In genomic region chr6:142925575-142926110, GRCh38 we compare ENCODE assay signal across 8 cellular contexts. TPM values are rescaled to one million over a fixed set of nuclear protein-coding genes. Genes with fewer than 3 reads are reported as not detected.
DNase-seq lines count a peak whose midpoint lies in the region; ATAC-seq and TF ChIP-seq lines count a peak whose summit lies in the region.

No MANE protein-coding gene starts in this region.

- TF ChIP-seq CTCF in spleen (IDR thresholded peaks at IDR 0.05 in 8 of 11, conservative IDR thresholded peaks at IDR 0.05 in 3 of 11) = no peak
- no peak for TF ChIP-seq CTCF in Calu3 (IDR thresholded peaks at IDR 0.05; ENCODE audit: unreplicated experiment)

- H3K4me3 ChIP-seq in spleen = no peak overlapping the region

- no peaks in the 10 kb centered on the region for H3K9me3 Mint-ChIP-seq in activated CD4-positive, alpha-beta T cell treated with anti-CD3 and anti-CD28 coated beads, Interleukin-2, amount 10 ng/mL, durations not matched to agents 7 days and 5 days
- no peaks in the 10 kb centered on the region for H3K9me3 Mint-ChIP-seq in activated naive CD4-positive, alpha-beta T cell treated with anti-CD3 and anti-CD28 coated beads, Interleukin-2, amount 50 U/mL, for 72 hours
- no peaks in the 10 kb centered on the region for H3K9me3 Mint-ChIP-seq in Calu3 (ENCODE audit: low read depth, unreplicated experiment)

- peaks cover 28% of the 10 kb centered on the region for H3K36me3 Mint-ChIP-seq in activated CD4-positive, alpha-beta T cell treated with anti-CD3 and anti-CD28 coated beads, Interleukin-2, amount 10 ng/mL, durations not matched to agents 7 days and 5 days (ENCODE audit: low read depth)
- peaks cover 14 to 19% of the 10 kb centered on the region in 2 donors for H3K36me3 Mint-ChIP-seq in activated naive CD4-positive, alpha-beta T cell treated with anti-CD3 and anti-CD28 coated beads, Interleukin-2, amount 50 U/mL, for 72 hours
- peaks cover 14% of the 10 kb centered on the region for H3K36me3 Mint-ChIP-seq in Calu3 (ENCODE audit: insufficient read depth, unreplicated experiment)

- no peaks in the 10 kb centered on the region for H3K36me3 ChIP-seq in spleen

- peak overlapping the region in 7 of 8 donors; percentile 85 to 98 (median 96) for H3K27ac ChIP-seq in spleen

- H3K27me3 Mint-ChIP-seq in activated CD4-positive, alpha-beta T cell treated with anti-CD3 and anti-CD28 coated beads, Interleukin-2, amount 10 ng/mL, durations not matched to agents 7 days and 5 days = no peaks in the 10 kb centered on the region
- H3K27me3 Mint-ChIP-seq in Calu3 (ENCODE audit: unreplicated experiment) = no peaks in the 10 kb centered on the region

- H3K9me3 ChIP-seq in spleen = no peaks in the 10 kb centered on the region

- no peak for DNase-seq in activated CD4-positive, alpha-beta T cell treated with anti-CD3 and anti-CD28 coated beads, Interleukin-2, amount 10 ng/mL, durations not matched to agents 7 days and 5 days
- no peak for DNase-seq in activated CD4-positive, alpha-beta T cell treated with anti-CD3 and anti-CD28 coated beads for 4 hours
- no peak for DNase-seq in activated naive CD4-positive, alpha-beta T cell treated with anti-CD3 and anti-CD28 coated beads, Interleukin-2, amount 50 U/mL, for 72 hours (ENCODE audit: low spot score in 2 of 2)
- DNase-seq in iris pigment epithelial cell (ENCODE audit: low read depth) = peak; percentile 95
- no peak for DNase-seq in spleen
- DNase-seq in NCI-H2107 treated with DMSO at 0.1 percent for 48 hours (lab: John Stamatoyannopoulos, UW; ENCODE audit: unreplicated experiment) = no peak
- DNase-seq in Calu3 = no peak

- peak overlapping the region; percentile 98 for H3K27ac Mint-ChIP-seq in activated CD4-positive, alpha-beta T cell treated with anti-CD3 and anti-CD28 coated beads, Interleukin-2, amount 10 ng/mL, durations not matched to agents 7 days and 5 days
- peak overlapping the region; percentile 98 to 99 for H3K27ac Mint-ChIP-seq in activated naive CD4-positive, alpha-beta T cell treated with anti-CD3 and anti-CD28 coated beads, Interleukin-2, amount 50 U/mL, for 72 hours
- H3K27ac Mint-ChIP-seq in Calu3 (ENCODE audit: unreplicated experiment) = no peak overlapping the region

- POLR2A ChIA-PET in activated CD4-positive, alpha-beta T cell treated with anti-CD3 and anti-CD28 coated beads, Interleukin-2, amount 10 ng/mL, durations not matched to agents 7 days and 5 days (lab: Charles Lee) = interaction anchor here (0.7 kb wide), 1 partner anchor 144 kb away, joined by 3 read pairs; no protein-coding TSS in a partner anchor

- intact Hi-C loops in spleen (cut with DNase I; ENCODE audit: low total_unique reads) (no loop called here), Calu3 (cut with micrococcal nuclease; ENCODE audit: unreplicated experiment) (loop anchor here (10.0 kb wide), 1 partner anchor 171 kb away; no protein-coding TSS in a partner anchor)

- no peak for TF ChIP-seq POLR2A in spleen (IDR thresholded peaks at IDR 0.05)

- H3K4me1 ChIP-seq in spleen = peaks cover 8 to 54% (median 46%) of the 10 kb centered on the region in 6 donors

- 87 to 93% (median 90%) methylated on average over 7 of the region's 7 CpGs for WGBS in spleen, 5 donors

- no peaks in the 10 kb centered on the region for H3K27me3 ChIP-seq in spleen (replicated peaks in 1 of 7)

- ATAC-seq in activated naive CD4-positive, alpha-beta T cell treated with anti-CD3 and anti-CD28 coated beads, Interleukin-2, amount 50 U/mL, for 72 hours = peak; percentile 23 to 54
- no peak for ATAC-seq in HG02571 (IDR thresholded peaks at IDR 0.05; ENCODE audit: unreplicated experiment)

- H3K4me3 Mint-ChIP-seq in activated CD4-positive, alpha-beta T cell treated with anti-CD3 and anti-CD28 coated beads, Interleukin-2, amount 10 ng/mL, durations not matched to agents 7 days and 5 days = peak overlapping the region; percentile 42
- no peak overlapping the region for H3K4me3 Mint-ChIP-seq in Calu3 (ENCODE audit: low read depth, unreplicated experiment)

- CTCF ChIA-PET in activated CD4-positive, alpha-beta T cell treated with anti-CD3 and anti-CD28 coated beads, Interleukin-2, amount 10 ng/mL, durations not matched to agents 7 days and 5 days (lab: Charles Lee) = interaction anchor here (2.4 kb wide), 1 partner anchor 10 kb away, joined by 14 read pairs; no protein-coding TSS in a partner anchor
- CTCF ChIA-PET in Calu3 (lab: Charles Lee) = interaction anchor here (0.6 to 1.4 kb wide), 2 partner anchors 18 to 667 kb away, joined by 3 to 4 read pairs; no protein-coding TSS in a partner anchor

- H3K4me1 Mint-ChIP-seq in activated CD4-positive, alpha-beta T cell treated with anti-CD3 and anti-CD28 coated beads, Interleukin-2, amount 10 ng/mL, durations not matched to agents 7 days and 5 days = peaks cover 45% of the 10 kb centered on the region
- peaks cover 11% of the 10 kb centered on the region for H3K4me1 Mint-ChIP-seq in Calu3 (ENCODE audit: low read depth, unreplicated experiment)

- BruUV-seq in Calu3 (replicated peaks; lab: Mats Ljungman, UMichigan) = no TSS peak

RNA-seq across cellular contexts. Expression of gene HIVEP2, which starts 19.3 kb away (rescaled TPM):
- total RNA-seq in activated CD4-positive, alpha-beta T cell treated with anti-CD3 and anti-CD28 coated beads, Interleukin-2, amount 10 ng/mL, durations not matched to agents 7 days and 5 days = 10 to 100 TPM; 30.2 to 35.4 TPM
- total RNA-seq in activated naive CD4-positive, alpha-beta T cell treated with anti-CD3 and anti-CD28 coated beads, Interleukin-2, amount 50 U/mL, for 72 hours = 10 to 100 TPM; 23.8 to 33.1 TPM
- total RNA-seq in spleen (10 to 100 TPM; 26.8 to 41.3 (median 32.7) TPM), Calu3 (2022) (15.0 and 18.4 TPM in 2 replicates)
- polyA plus RNA-seq in spleen = 1 to 10 TPM; 2.5 to 3.2 (median 3.0) TPM
